In genomic region chr6:36546664-36546957, GRCh38 we compare ENCODE assay signal across 2 cellular contexts.
TF ChIP-seq lines count a peak whose summit lies in the region.

No MANE protein-coding gene starts in this region.

TF ChIP-seq in GM12878, 131 proteins besides CTCF, POLR2A, EP300 and RAD21:
- TF ChIP-seq MYB (IDR thresholded peaks at IDR 0.05; ENCODE audit: borderline replicate concordance, low read depth, low read length): no peak
- peak in 1 of 2 experiments; percentile 43; a peak in 2 of 4 replicates for TF ChIP-seq IKZF2 (IDR thresholded peaks at IDR 0.05)
TF ChIP-seq in GM12878: peak in this region for 1.

TF ChIP-seq in liver, 16 proteins besides CTCF, POLR2A, EP300 and RAD21:
- TF ChIP-seq EGR1 (IDR thresholded peaks at IDR 0.05; ENCODE audit: low read depth in 2 of 2) (no peak), REST (IDR thresholded peaks at IDR 0.05) (no peak), FOXA1 (IDR thresholded peaks at IDR 0.05) (no peak), JUND (IDR thresholded peaks at IDR 0.05) (no peak), MAX (IDR thresholded peaks at IDR 0.05) (no peak), HNF4G (IDR thresholded peaks at IDR 0.05) (no peak), FOXA2 (IDR thresholded peaks at IDR 0.05) (no peak), HNF4A (conservative IDR thresholded peaks at IDR 0.05) (no peak), SP1 (IDR thresholded peaks at IDR 0.05) (no peak)
